In genomic region chr6:31265926-31266325, GRCh38 we compare ENCODE assay signal across 18 cellular contexts. TPM values are rescaled to one million over a fixed set of nuclear protein-coding genes. Genes with fewer than 3 reads are reported as not detected.
DNase-seq lines count a peak whose midpoint lies in the region; ATAC-seq and TF ChIP-seq lines count a peak whose summit lies in the region.
"Had no signal": no experiment of that assay in that cellular context is flagged by ENCODE, and none has a peak within 500 bp of the region (broad histone marks: within the 10 kb centered on the region; RNA-seq: fewer than 3 reads in every experiment).

No MANE protein-coding gene starts in this region.

- no peak overlapping the region for H3K27ac ChIP-seq in prostate gland
- H3K27ac ChIP-seq: SK-N-MC had no signal

- peak overlapping the region; percentile 28 to 62 for H3K27ac Mint-ChIP-seq in activated naive CD4-positive, alpha-beta T cell treated with anti-CD3 and anti-CD28 coated beads, Interleukin-2, amount 50 U/mL, for 72 hours
- no peak overlapping the region for H3K27ac Mint-ChIP-seq in activated naive CD4-positive, alpha-beta T cell treated with anti-CD3 and anti-CD28 coated beads for 36 hours
- H3K27ac Mint-ChIP-seq in IgD-negative memory B cell = peak overlapping the region in 2 of 3 donors; percentile 71 to 99
- H3K27ac Mint-ChIP-seq in memory B cell = peak overlapping the region; percentile 100

- in situ Hi-C loops in KBM-7 (cut with MboI; ENCODE audit: low pct_unique_long_range_greater_than_20kb, low sequenced_read_pairs) (no loop called here), G401 (cut with HindIII; ENCODE audit: low sequenced_read_pairs) (no loop called here)

- CTCF ChIA-PET in activated naive CD4-positive, alpha-beta T cell treated with anti-CD3 and anti-CD28 coated beads for 36 hours (lab: Charles Lee) = no interaction called here

- TF ChIP-seq CTCF in prostate gland (IDR thresholded peaks at IDR 0.05) = no peak

- H3K9me3 ChIP-seq in prostate gland = no peaks in the 10 kb centered on the region

- whole genome bisulfite sequencing in prostate gland = 47% methylated on average over 2 of the region's 2 CpGs

- no peaks in the 10 kb centered on the region for H3K27me3 ChIP-seq in prostate gland (replicated peaks; ENCODE audit: insufficient read depth)

- ATAC-seq in activated naive CD4-positive, alpha-beta T cell treated with anti-CD3 and anti-CD28 coated beads, Interleukin-2, amount 50 U/mL, for 72 hours = peak; percentile 18
- ATAC-seq in memory B cell (ENCODE audit: low read depth) = peak; percentile 1

- H3K9me3 Mint-ChIP-seq in activated naive CD4-positive, alpha-beta T cell treated with anti-CD3 and anti-CD28 coated beads, Interleukin-2, amount 50 U/mL, for 72 hours = peaks cover 7 to 10% of the 10 kb centered on the region in 2 donors
- peaks cover 11% of the 10 kb centered on the region for H3K9me3 Mint-ChIP-seq in activated naive CD4-positive, alpha-beta T cell treated with anti-CD3 and anti-CD28 coated beads for 36 hours
- peaks cover 7 to 15% (median 12%) of the 10 kb centered on the region in 3 donors for H3K9me3 Mint-ChIP-seq in IgD-negative memory B cell
- H3K9me3 Mint-ChIP-seq in memory B cell = peaks cover 8% of the 10 kb centered on the region

- no peak overlapping the region for H3K4me3 Mint-ChIP-seq in activated naive CD4-positive, alpha-beta T cell treated with anti-CD3 and anti-CD28 coated beads for 36 hours
- peak overlapping the region in 1 of 4 donors; percentile 13 for H3K4me3 Mint-ChIP-seq in IgD-negative memory B cell
- no peak overlapping the region for H3K4me3 Mint-ChIP-seq in memory B cell

- H3K4me3 ChIP-seq in prostate gland = no peak overlapping the region
- H3K4me3 ChIP-seq: SK-N-MC had no signal

- no peak for TF ChIP-seq POLR2A in prostate gland (IDR thresholded peaks at IDR 0.05)

- intact Hi-C loops in activated naive CD4-positive, alpha-beta T cell treated with anti-CD3 and anti-CD28 coated beads for 36 hours (cut with micrococcal nuclease) = no loop called here
- intact Hi-C loops in prostate gland (cut with DNase I) = no loop called here

- peaks cover 40 to 41% of the 10 kb centered on the region in 2 donors for H3K36me3 Mint-ChIP-seq in activated naive CD4-positive, alpha-beta T cell treated with anti-CD3 and anti-CD28 coated beads, Interleukin-2, amount 50 U/mL, for 72 hours
- peaks cover 34% of the 10 kb centered on the region for H3K36me3 Mint-ChIP-seq in activated naive CD4-positive, alpha-beta T cell treated with anti-CD3 and anti-CD28 coated beads for 36 hours (ENCODE audit: low read depth)
- H3K36me3 Mint-ChIP-seq in IgD-negative memory B cell (peaks cover 6% of the 10 kb centered on the region), memory B cell (peaks cover 27% of the 10 kb centered on the region)

- peaks cover 28% of the 10 kb centered on the region for H3K4me1 Mint-ChIP-seq in activated naive CD4-positive, alpha-beta T cell treated with anti-CD3 and anti-CD28 coated beads for 36 hours (ENCODE audit: low read depth)
- H3K4me1 Mint-ChIP-seq in IgD-negative memory B cell (peaks cover 15 to 29% (median 28%) of the 10 kb centered on the region in 3 donors), memory B cell (peaks cover 19% of the 10 kb centered on the region)

- DNase-seq in activated naive CD4-positive, alpha-beta T cell treated with anti-CD3 and anti-CD28 coated beads, Interleukin-2, amount 50 U/mL, for 72 hours (ENCODE audit: low spot score in 2 of 2) = no peak
- DNase-seq in activated naive CD4-positive, alpha-beta T cell treated with anti-CD3 and anti-CD28 coated beads for 36 hours = no peak
- DNase-seq in memory B cell (ENCODE audit: low spot score in 2 of 2) (no peak), KBM-7 (no peak), prostate gland (ENCODE audit: low spot score) (no peak), G401 (ENCODE audit: low spot score) (no peak)
- no peak for DNase-seq in stimulated activated CD4-positive, alpha-beta T cell treated with anti-CD3 and anti-CD28 coated beads, Interleukin-15, amount 100 ng/mL, for 24 hours
- DNase-seq: DMS 273 treated with DMSO at 0.1 percent for 48 hours, DND-41, KG1, MV-4-11, NCI-H1417, NCI-H187 treated with DMSO at 0.1 percent for 48 hours, NCI-H226, NCI-H524, SHP77 had no signal

- H3K4me1 ChIP-seq in prostate gland (replicated peaks) = no peaks in the 10 kb centered on the region

- H3K36me3 ChIP-seq in prostate gland = no peaks in the 10 kb centered on the region

- no peaks in the 10 kb centered on the region for H3K27me3 Mint-ChIP-seq in activated naive CD4-positive, alpha-beta T cell treated with anti-CD3 and anti-CD28 coated beads for 36 hours (ENCODE audit: low read depth)
- H3K27me3 Mint-ChIP-seq in IgD-negative memory B cell (peaks cover 1% of the 10 kb centered on the region), memory B cell (peaks cover 1% of the 10 kb centered on the region)

RNA-seq across cellular contexts. Expression of gene HLA-C, which starts 6.0 kb away (rescaled TPM):
- total RNA-seq in activated naive CD4-positive, alpha-beta T cell treated with anti-CD3 and anti-CD28 coated beads, Interleukin-2, amount 50 U/mL, for 72 hours = 1,000 to 10,000 TPM in 1 of 2 donors, 100 to 1,000 TPM in 1; 501 to 2,234 TPM
- 1,000 to 10,000 TPM; 1,018 to 1,049 TPM for total RNA-seq in activated naive CD4-positive, alpha-beta T cell treated with anti-CD3 and anti-CD28 coated beads for 36 hours
- 3,003 TPM for polyA plus RNA-seq in IgD-negative memory B cell
- total RNA-seq in prostate gland = 100 to 1,000 TPM; 272 to 682 TPM
- 45.5 and 52.0 TPM in 2 replicates for total RNA-seq in G401 (2014; rRNA removed; shearing (Covaris generic))
